12 cellular contexts compared by ENCODE assay signal in genomic region chr11:35526370-35526792, GRCh38. TPM values are rescaled to one million over a fixed set of nuclear protein-coding genes. Genes with fewer than 3 reads are reported as not detected.
A peak's percentile ranks its signal among the peaks of the same experiment; 100 is the strongest.
DNase-seq lines count a peak whose midpoint lies in the region; ATAC-seq, FAIRE-seq and TF ChIP-seq lines count a peak whose summit lies in the region.
"Had no signal": no experiment of that assay in that cellular context is flagged by ENCODE, and none has a peak within 500 bp of the region (broad histone marks: within the 10 kb centered on the region; RNA-seq: fewer than 3 reads in every experiment).

No MANE protein-coding gene starts in this region.

- no peak overlapping the region for H2AK5ac ChIP-seq in trophoblast cell (ENCODE audit: low read length)

- no peak overlapping the region for H4K8ac ChIP-seq in trophoblast cell (ENCODE audit: low read depth, low read length)

- DNase-seq in GM23338 (ENCODE audit: low spot score) (peak; percentile 59), NB4 (ENCODE audit: low read depth) (peak; percentile 23), esophagus muscularis mucosa (ENCODE audit: extremely low spot score) (peak; percentile 21), trophoblast cell (no peak), urothelium cell line (ENCODE audit: low spot score) (no peak)
- DNase-seq in naive thymus-derived CD4-positive, alpha-beta T cell = no peak
- DNase-seq: activated CD8-positive, alpha-beta memory T cell treated with anti-CD3 and anti-CD28 coated beads, Interleukin-2, amount 10 ng/mL, durations not matched to agents 7 days and 5 days; NCI-H2081; T-helper 9 cell had no signal

- intact Hi-C loops in esophagus muscularis mucosa (cut with DNase I) = no loop called here
- intact Hi-C loops in naive thymus-derived CD4-positive, alpha-beta T cell (cut with micrococcal nuclease) = no loop called here

- no peak overlapping the region for H2BK5ac ChIP-seq in trophoblast cell (ENCODE audit: low read depth, low read length, poor library complexity)

- no peaks in the 10 kb centered on the region for H4K20me1 ChIP-seq in GM23338 (replicated peaks; ENCODE audit: insufficient read depth)

- no peak for TF ChIP-seq EP300 in esophagus muscularis mucosa (IDR thresholded peaks at IDR 0.05)

- no peak overlapping the region for H3K23ac ChIP-seq in trophoblast cell (ENCODE audit: low read length)

- peaks cover 29% of the 10 kb centered on the region for H3K4me1 ChIP-seq in GM23338 (ENCODE audit: insufficient read depth)
- peaks cover 5 to 24% (median 23%) of the 10 kb centered on the region in 4 donors for H3K4me1 ChIP-seq in esophagus muscularis mucosa
- peaks cover 9 to 12% of the 10 kb centered on the region in 2 experiments for H3K4me1 ChIP-seq in trophoblast cell (ENCODE audit: control insufficient read depth in 1 of 2, insufficient read depth in 2 of 2, low read length in 2 of 2)
- H3K4me1 ChIP-seq in naive thymus-derived CD4-positive, alpha-beta T cell (ENCODE audit: control insufficient read depth in 2 of 2, insufficient read depth in 2 of 2, low read length in 2 of 2) = no peaks in the 10 kb centered on the region

- no peak overlapping the region for H2BK120ac ChIP-seq in trophoblast cell (ENCODE audit: insufficient read depth, low read length, poor library complexity)

- H3K9ac ChIP-seq in trophoblast cell (ENCODE audit: low read length) = no peak overlapping the region

- peaks cover 3% of the 10 kb centered on the region; the same call in 1 of the 2 replicates for H3F3A ChIP-seq in GM23338 (replicated peaks; ENCODE audit: low read depth)

- H3K79me2 ChIP-seq in GM23338 (replicated peaks; ENCODE audit: insufficient read depth) = no peaks in the 10 kb centered on the region
- H3K79me2 ChIP-seq in trophoblast cell (ENCODE audit: control insufficient read depth, insufficient read depth, low read length, poor library complexity) = no peaks in the 10 kb centered on the region

- ATAC-seq in GM23338 (peak; percentile 52), GM21447 (IDR thresholded peaks at IDR 0.05; ENCODE audit: unreplicated experiment) (no peak)
- ATAC-seq in naive thymus-derived CD4-positive, alpha-beta T cell = no peak
- ATAC-seq: activated CD8-positive, alpha-beta memory T cell treated with anti-CD3 and anti-CD28 coated beads, Interleukin-2, amount 10 ng/mL, durations not matched to agents 7 days and 5 days had no signal

- FAIRE-seq in urothelium cell line (lab: Jason Lieb, UNC) = no peak
- FAIRE-seq: D721Med, endometrium had no signal

- CTCF ChIA-PET in naive thymus-derived CD4-positive, alpha-beta T cell (lab: Charles Lee) = no interaction called here

- no peaks in the 10 kb centered on the region for H3K36me3 Mint-ChIP-seq in GM23338 (ENCODE audit: low read depth)
- H3K36me3 Mint-ChIP-seq in naive thymus-derived CD4-positive, alpha-beta T cell = peaks cover 0 to 4% (median 0%) of the 10 kb centered on the region in 5 donors
- H3K36me3 Mint-ChIP-seq: activated CD8-positive, alpha-beta memory T cell treated with anti-CD3 and anti-CD28 coated beads, Interleukin-2, amount 10 ng/mL, durations not matched to agents 7 days and 5 days had no signal

- H3K4me1 Mint-ChIP-seq in GM23338 = peaks cover 22% of the 10 kb centered on the region; the same call in 2 of the 3 replicates
- H3K4me1 Mint-ChIP-seq in naive thymus-derived CD4-positive, alpha-beta T cell = peaks cover 0 to 15% (median 4%) of the 10 kb centered on the region in 7 donors
- H3K4me1 Mint-ChIP-seq: activated CD8-positive, alpha-beta memory T cell treated with anti-CD3 and anti-CD28 coated beads, Interleukin-2, amount 10 ng/mL, durations not matched to agents 7 days and 5 days had no signal

- POLR2A ChIA-PET in naive thymus-derived CD4-positive, alpha-beta T cell (lab: Charles Lee) = no interaction called here

- H3K27me3 ChIP-seq in GM23338 (ENCODE audit: insufficient read depth) (peaks cover 38% of the 10 kb centered on the region), esophagus muscularis mucosa (peaks cover 0 to 29% (median 3%) of the 10 kb centered on the region in 4 donors), trophoblast cell (ENCODE audit: insufficient read depth, low read length) (peaks cover 3% of the 10 kb centered on the region)
- peaks cover 0 to 6% of the 10 kb centered on the region in 2 donors for H3K27me3 ChIP-seq in naive thymus-derived CD4-positive, alpha-beta T cell (ENCODE audit: control insufficient read depth in 2 of 2, insufficient read depth in 2 of 2, low read length in 2 of 2)

- H3K9me3 ChIP-seq in esophagus muscularis mucosa (no peaks in the 10 kb centered on the region), trophoblast cell (ENCODE audit: insufficient read depth, low read depth, low read length) (peaks cover 2% of the 10 kb centered on the region)
- H3K9me3 ChIP-seq in naive thymus-derived CD4-positive, alpha-beta T cell (ENCODE audit: control insufficient read depth in 2 of 3, low read length in 3 of 3) = no peaks in the 10 kb centered on the region

- no peak overlapping the region for H2BK12ac ChIP-seq in trophoblast cell (ENCODE audit: low read length)

- H2AFZ ChIP-seq in GM23338 (peak overlapping the region; percentile 100), trophoblast cell (ENCODE audit: insufficient read depth, low read length, poor library complexity) (no peak overlapping the region)

- no peak overlapping the region for H4K12ac ChIP-seq in trophoblast cell (ENCODE audit: low read depth, low read length)

- H3K79me1 ChIP-seq in trophoblast cell (ENCODE audit: low read length) = no peaks in the 10 kb centered on the region

- 76% methylated on average over 6 of the region's 6 CpGs for WGBS in esophagus muscularis mucosa
- WGBS in trophoblast cell (ENCODE audit: extremely low coverage, insufficient coverage, insufficient read length) = no CpG with 5 or more reads among the region's 6 CpGs

- H3K36me3 ChIP-seq in GM23338 (ENCODE audit: insufficient read depth) = no peaks in the 10 kb centered on the region
- no peaks in the 10 kb centered on the region for H3K36me3 ChIP-seq in esophagus muscularis mucosa
- no peaks in the 10 kb centered on the region for H3K36me3 ChIP-seq in trophoblast cell (ENCODE audit: control insufficient read depth in 1 of 2, insufficient read depth in 2 of 2, low read length in 2 of 2)
- no peaks in the 10 kb centered on the region for H3K36me3 ChIP-seq in naive thymus-derived CD4-positive, alpha-beta T cell (ENCODE audit: control insufficient read depth in 2 of 3, insufficient read depth in 3 of 3, low read length in 3 of 3)

- peak overlapping the region; percentile 83 for H3K4me3 ChIP-seq in GM23338
- H3K4me3 ChIP-seq in NB4 (ENCODE audit: low read depth, low read length) = no peak overlapping the region
- peak overlapping the region in 2 of 4 donors; percentile 34 to 38 for H3K4me3 ChIP-seq in esophagus muscularis mucosa
- H3K4me3 ChIP-seq in trophoblast cell (ENCODE audit: low read depth, low read length) = no peak overlapping the region
- no peak overlapping the region for H3K4me3 ChIP-seq in naive thymus-derived CD4-positive, alpha-beta T cell (ENCODE audit: low read length)

- peak overlapping the region; percentile 87 for H3K4me3 Mint-ChIP-seq in GM23338
- H3K4me3 Mint-ChIP-seq in naive thymus-derived CD4-positive, alpha-beta T cell = peak overlapping the region in 3 of 10 donors; percentile 28 to 42 (median 31)
- H3K4me3 Mint-ChIP-seq: activated CD8-positive, alpha-beta memory T cell treated with anti-CD3 and anti-CD28 coated beads, Interleukin-2, amount 10 ng/mL, durations not matched to agents 7 days and 5 days had no signal

- no peak for TF ChIP-seq CTCF in GM23338 (conservative IDR thresholded peaks at IDR 0.05; ENCODE audit: low read depth in 2 of 2)
- TF ChIP-seq CTCF in NB4 (IDR thresholded peaks at IDR 0.05; ENCODE audit: low read depth, low read length) = no peak
- TF ChIP-seq CTCF in esophagus muscularis mucosa (IDR thresholded peaks at IDR 0.05) = no peak

- H3K27me3 Mint-ChIP-seq in GM23338 (ENCODE audit: insufficient read depth, low read depth, poor library complexity) = peaks cover 25% of the 10 kb centered on the region
- H3K27me3 Mint-ChIP-seq in naive thymus-derived CD4-positive, alpha-beta T cell = peaks cover 66 to 82% (median 71%) of the 10 kb centered on the region in 5 donors

- peaks cover 6% of the 10 kb centered on the region; the same call in 2 of the 3 replicates for H3K9me3 Mint-ChIP-seq in GM23338
- peaks cover 0 to 2% (median 0%) of the 10 kb centered on the region in 11 donors for H3K9me3 Mint-ChIP-seq in naive thymus-derived CD4-positive, alpha-beta T cell

- no peak overlapping the region for H3K14ac ChIP-seq in trophoblast cell (ENCODE audit: low read length)

- H3K4me2 ChIP-seq in GM23338 (peak overlapping the region; percentile 97), trophoblast cell (ENCODE audit: low read length) (peak overlapping the region; percentile 57)

- TF ChIP-seq POLR2A in NB4 (IDR thresholded peaks at IDR 0.05; ENCODE audit: extremely low read depth, insufficient read length) = no peak
- no peak for TF ChIP-seq POLR2A in esophagus muscularis mucosa (IDR thresholded peaks at IDR 0.05; ENCODE audit: low read depth)

- no peak overlapping the region for H3K4ac ChIP-seq in trophoblast cell (ENCODE audit: low read depth, low read length)

- H3K27ac Mint-ChIP-seq in GM23338 = no peak overlapping the region
- no peak overlapping the region for H3K27ac Mint-ChIP-seq in naive thymus-derived CD4-positive, alpha-beta T cell
- H3K27ac Mint-ChIP-seq: activated CD8-positive, alpha-beta memory T cell treated with anti-CD3 and anti-CD28 coated beads, Interleukin-2, amount 10 ng/mL, durations not matched to agents 7 days and 5 days had no signal

- no peak overlapping the region for H3K27ac ChIP-seq in GM23338 (ENCODE audit: low read depth)
- H3K27ac ChIP-seq in esophagus muscularis mucosa (replicated peaks in 1 of 4) = no peak overlapping the region
- H3K27ac ChIP-seq in trophoblast cell (ENCODE audit: low read depth, low read length) = no peak overlapping the region
- H3K27ac ChIP-seq in naive thymus-derived CD4-positive, alpha-beta T cell (ENCODE audit: low read depth, low read length) = no peak overlapping the region

- H3K18ac ChIP-seq in trophoblast cell (ENCODE audit: low read length) = no peak overlapping the region

- H3K9me2 ChIP-seq in GM23338 (ENCODE audit: insufficient read depth) = 0 out of 2 replicates have a peak, but pooled peaks cover 3% of the 10 kb centered on the region

- H4K91ac ChIP-seq in trophoblast cell (ENCODE audit: low read depth, low read length) = no peak overlapping the region

RNA-seq across cellular contexts. Expression of gene PAMR1, which starts 1.0 kb away (rescaled TPM):
- total RNA-seq in GM23338 (2014; rRNA removed; shearing (Covaris generic)) = 2.5 and 3.1 TPM in 2 replicates
- 0.70 and 1.6 TPM in 2 replicates for polyA plus RNA-seq in GM23338 (2016; fragmentation: Nextera tagmentation; extraction: Ambion mirVana)
- total RNA-seq in esophagus muscularis mucosa = 10 to 100 TPM in 1 of 4 donors, 1 to 10 TPM in 3; 4.0 to 14.5 (median 7.4) TPM
- polyA plus RNA-seq in trophoblast cell (2013) = 0.93 and 1.0 TPM in 2 replicates
- total RNA-seq in naive thymus-derived CD4-positive, alpha-beta T cell = not detected
- polyA plus RNA-seq in naive thymus-derived CD4-positive, alpha-beta T cell = not detected
- total RNA-seq: activated CD8-positive, alpha-beta memory T cell treated with anti-CD3 and anti-CD28 coated beads, Interleukin-2, amount 10 ng/mL, durations not matched to agents 7 days and 5 days had no signal

Comparison
In these comparisons a context has a peak if more than half of its experiments do, and no peak if none do; other contexts are left out.
1. DNase-seq: peak in GM23338 (single experiment), NB4 (single experiment) and esophagus muscularis mucosa (single experiment); none in trophoblast cell (0 of 2), urothelium cell line (single experiment) and naive thymus-derived CD4-positive, alpha-beta T cell (0 of 9).